2 cellular contexts compared by ENCODE assay signal in genomic region chr5:181217805-181218065, GRCh38.
TF ChIP-seq lines count a peak whose summit lies in the region.

No MANE protein-coding gene starts in this region.

TF ChIP-seq in Ishikawa, 13 proteins besides CTCF, POLR2A, EP300 and RAD21:
- TF ChIP-seq TCF12 (IDR thresholded peaks at IDR 0.05; ENCODE audit: low read depth): 0 out of 2 replicates have a peak, but pooled peaks have one; percentile 48
- no peak for TF ChIP-seq NFIC (IDR thresholded peaks at IDR 0.05)
- TF ChIP-seq TAF1 (IDR thresholded peaks at IDR 0.05; ENCODE audit: low read depth): 0 out of 2 replicates have a peak, but pooled peaks have one; percentile 54

TF ChIP-seq in GM12878, 131 proteins besides CTCF, POLR2A, EP300 and RAD21:
- 0 out of 2 replicates have a peak, but pooled peaks have one; percentile 18 for TF ChIP-seq CHD2 (IDR thresholded peaks at IDR 0.05; ENCODE audit: borderline replicate concordance, low read depth, low read length)
- no peak for TF ChIP-seq USF1 (IDR thresholded peaks at IDR 0.05; ENCODE audit: borderline replicate concordance, extremely low read length, insufficient read depth, low read depth, low read length)
- peak; percentile 9; the same call in 1 of the 2 replicates for TF ChIP-seq TAF1 (IDR thresholded peaks at IDR 0.05; ENCODE audit: borderline replicate concordance, low read depth, low read length)
- 0 out of 2 replicates have a peak, but pooled peaks have one; percentile 14 for TF ChIP-seq SIN3A (IDR thresholded peaks at IDR 0.05; ENCODE audit: low read depth, low read length)
- TF ChIP-seq, protein P1, sequence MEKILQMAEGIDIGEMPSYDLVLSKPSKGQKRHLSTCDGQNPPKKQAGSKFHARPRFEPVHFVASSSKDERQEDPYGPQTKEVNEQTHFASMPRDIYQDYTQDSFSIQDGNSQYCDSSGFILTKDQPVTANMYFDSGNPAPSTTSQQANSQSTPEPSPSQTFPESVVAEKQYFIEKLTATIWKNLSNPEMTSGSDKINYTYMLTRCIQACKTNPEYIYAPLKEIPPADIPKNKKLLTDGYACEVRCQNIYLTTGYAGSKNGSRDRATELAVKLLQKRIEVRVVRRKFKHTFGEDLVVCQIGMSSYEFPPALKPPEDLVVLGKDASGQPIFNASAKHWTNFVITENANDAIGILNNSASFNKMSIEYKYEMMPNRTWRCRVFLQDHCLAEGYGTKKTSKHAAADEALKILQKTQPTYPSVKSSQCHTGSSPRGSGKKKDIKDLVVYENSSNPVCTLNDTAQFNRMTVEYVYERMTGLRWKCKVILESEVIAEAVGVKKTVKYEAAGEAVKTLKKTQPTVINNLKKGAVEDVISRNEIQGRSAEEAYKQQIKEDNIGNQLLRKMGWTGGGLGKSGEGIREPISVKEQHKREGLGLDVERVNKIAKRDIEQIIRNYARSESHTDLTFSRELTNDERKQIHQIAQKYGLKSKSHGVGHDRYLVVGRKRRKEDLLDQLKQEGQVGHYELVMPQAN (conservative IDR thresholded peaks at IDR 0.05): peak; percentile 28; the same call in 1 of the 2 replicates
- no peak for TF ChIP-seq ZNF24 (IDR thresholded peaks at IDR 0.05)
